Comparison of ENCODE assay signal across 6 cellular contexts in genomic region chr14:104890292-104890691, GRCh38. TPM values are rescaled to one million over a fixed set of nuclear protein-coding genes. Genes with fewer than 3 reads are reported as not detected.
"Had no signal": no experiment of that assay in that cellular context is flagged by ENCODE, and none has a peak within 500 bp of the region (broad histone marks: within the 10 kb centered on the region; RNA-seq: fewer than 3 reads in every experiment).

No MANE protein-coding gene starts in this region.

RNA-seq across cellular contexts. Expression of gene PLD4, which starts 34.4 kb away (rescaled TPM):
- total RNA-seq: GM23248, GM23338, H1, H4, H7, H9 had no signal
- polyA plus RNA-seq: GM23248, GM23338 had no signal
